In the genomic region with DNA sequence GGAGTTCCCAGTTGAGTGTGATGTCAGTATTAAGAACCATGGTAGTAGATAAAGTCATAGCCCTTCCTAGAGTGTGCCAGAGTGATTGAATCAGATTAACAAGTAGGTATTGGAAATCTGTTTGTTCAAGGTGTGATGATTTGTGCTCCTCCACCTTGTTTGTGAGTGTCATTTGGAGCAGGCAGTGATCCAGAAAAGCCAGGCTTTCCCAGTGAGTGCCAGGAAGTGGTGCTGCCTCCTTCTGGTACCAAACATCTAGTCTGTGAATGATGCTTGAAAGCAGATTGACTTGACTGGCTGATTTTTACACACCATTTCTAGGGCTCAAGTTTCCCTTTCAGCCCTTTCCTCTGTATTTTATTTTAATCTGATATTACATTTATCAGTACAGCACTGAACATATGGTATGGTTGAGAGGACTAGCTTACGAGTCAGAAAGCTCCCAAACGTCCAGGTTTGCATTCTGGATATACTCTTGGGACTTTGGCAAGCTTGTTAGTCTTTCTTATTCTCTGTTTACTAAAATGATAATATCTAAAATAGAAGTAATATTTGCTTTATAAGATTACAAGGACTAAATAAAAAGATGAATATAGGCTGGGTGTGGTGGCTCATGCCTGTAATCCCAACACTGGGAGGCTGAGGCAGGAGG, we compare ENCODE assay signal across 1 cellular context.
TF ChIP-seq lines count a peak whose summit lies in the region.

No MANE protein-coding gene starts in this region.

TF ChIP-seq in SK-N-SH treated with all-trans-retinoic acid at 6 μM for 48 hours, 23 proteins besides CTCF, POLR2A, EP300 and RAD21 (continued from another document):
- no peak for TF ChIP-seq TSHZ2 (CRISPR knock-in tag; IDR thresholded peaks at IDR 0.05)
- no peak for TF ChIP-seq RARB (CRISPR knock-in tag; IDR thresholded peaks at IDR 0.05)
- no peak for TF ChIP-seq ZFP30 (CRISPR knock-in tag; IDR thresholded peaks at IDR 0.05)
